14 cellular contexts compared by ENCODE assay signal in the genomic region with DNA sequence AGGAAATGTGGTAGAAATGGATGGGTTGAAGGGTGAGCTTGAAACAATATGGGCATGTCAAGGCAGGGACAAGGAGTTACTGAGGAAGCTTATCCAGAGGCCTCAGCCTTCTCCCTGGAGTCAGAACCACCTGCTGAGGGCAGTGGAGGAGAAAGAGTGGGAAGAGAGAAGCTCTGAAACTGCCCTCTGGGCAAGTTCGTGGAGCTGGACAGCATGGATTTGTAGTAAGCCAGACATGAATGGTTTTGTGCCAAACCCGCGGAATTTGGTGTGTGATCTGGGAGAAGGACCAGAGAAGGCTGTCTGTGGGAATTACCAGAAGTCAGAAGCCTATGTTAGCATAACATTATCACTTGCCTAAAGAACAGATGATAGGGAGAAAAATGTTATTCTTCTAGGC.
DNase-seq lines count a peak whose midpoint lies in the region; ATAC-seq and TF ChIP-seq lines count a peak whose summit lies in the region.
"Had no signal": no experiment of that assay in that cellular context is flagged by ENCODE, and none has a peak within 500 bp of the region (broad histone marks: within the 10 kb centered on the region; RNA-seq: fewer than 3 reads in every experiment).

No MANE protein-coding gene starts in this region.

- DNase-seq in Right ventricle myocardium superior, result peak; percentile 48
- no peak for DNase-seq in cardiac septum (ENCODE audit: low spot score)
- peak in 1 of 2 donors; percentile 63 for DNase-seq in ascending aorta (ENCODE audit: low spot score in 2 of 2)
- DNase-seq in iris pigment epithelial cell (ENCODE audit: low read depth), result peak; percentile 10
- DNase-seq in transverse colon, result no peak
- DNase-seq in A673 (ENCODE audit: low spot score), result no peak
- no peak for DNase-seq in mesendoderm
- DNase-seq: DMS79; effector CD4-positive, alpha-beta T cell; H9; stimulated activated CD4-positive, alpha-beta T cell treated with anti-CD3 and anti-CD28 coated beads, Interleukin-15, amount 100 ng/mL, for 24 hours; WERI-Rb-1 had no signal

- no peak for TF ChIP-seq POLR2A in transverse colon (IDR thresholded peaks at IDR 0.05)

- no peak overlapping the region for H3K18ac ChIP-seq in mesendoderm (ENCODE audit: low read length)

- TF ChIP-seq EP300 in transverse colon (IDR thresholded peaks at IDR 0.05; ENCODE audit: low read depth), result no peak

- H2BK120ac ChIP-seq in mesendoderm (ENCODE audit: low read depth, low read length), result no peak overlapping the region

- POLR2A ChIA-PET in A673 (lab: Charles Lee; ENCODE audit: low non-redundant PET), result no interaction called here

- no peak overlapping the region for H3K9ac ChIP-seq in mesendoderm (ENCODE audit: low read length)

- ATAC-seq in Right ventricle myocardium superior (ENCODE audit: poor library complexity) (no peak), HG03432 (IDR thresholded peaks at IDR 0.05; ENCODE audit: unreplicated experiment) (no peak)
- ATAC-seq: left lobe of liver had no signal

- H3K4me1 ChIP-seq in ascending aorta (peaks cover 0 to 7% of the 10 kb centered on the region in 2 donors), transverse colon (peaks cover 0 to 11% (median 0%) of the 10 kb centered on the region in 4 donors), A673 (ENCODE audit: insufficient read depth, low read length, poor library complexity, severe bottlenecking) (no peaks in the 10 kb centered on the region), mesendoderm (ENCODE audit: control insufficient read depth, low read depth, low read length) (peaks cover 6% of the 10 kb centered on the region)

- no peak overlapping the region for H4K5ac ChIP-seq in mesendoderm (ENCODE audit: low read length)

- no peak overlapping the region for H3K23ac ChIP-seq in mesendoderm (ENCODE audit: low read length)

- no peaks in the 10 kb centered on the region for H3K79me2 ChIP-seq in mesendoderm (ENCODE audit: control insufficient read depth, insufficient read depth, low read length)

- TF ChIP-seq CTCF in ascending aorta (IDR thresholded peaks at IDR 0.05) (no peak), transverse colon (IDR thresholded peaks at IDR 0.05) (no peak), A673 (conservative IDR thresholded peaks at IDR 0.05; ENCODE audit: low read depth, low read length) (no peak)

- H3K27me3 ChIP-seq in ascending aorta, result no peaks in the 10 kb centered on the region
- H3K27me3 ChIP-seq in transverse colon, result no peaks in the 10 kb centered on the region
- H3K27me3 ChIP-seq in A673 (replicated peaks; ENCODE audit: insufficient read depth, low read depth, low read length, poor library complexity), result no peaks in the 10 kb centered on the region
- H3K27me3 ChIP-seq in mesendoderm (ENCODE audit: insufficient read depth, low read length, poor library complexity), result no peaks in the 10 kb centered on the region

- 65 to 79% methylated on average over 3 of the region's 3 CpGs for WGBS in transverse colon (ENCODE audit: low coverage in 1 of 2), 2 donors
- WGBS in mesendoderm (ENCODE audit: extremely low coverage, insufficient coverage, low lambda C conversion rate), result no CpG with 5 or more reads among the region's 3 CpGs

- H3K27ac ChIP-seq in ascending aorta (peak overlapping the region; percentile 47 to 68), transverse colon (peak overlapping the region in 3 of 4 donors; percentile 25 to 40 (median 31)), A673 (ENCODE audit: low read depth, low read length, poor library complexity, severe bottlenecking) (no peak overlapping the region), mesendoderm (ENCODE audit: low read depth, low read length) (no peak overlapping the region)
- H3K27ac ChIP-seq: WERI-Rb-1 had no signal

- H3K56ac ChIP-seq in mesendoderm (ENCODE audit: low read length), result no peak overlapping the region

- no peak overlapping the region for H3K4ac ChIP-seq in mesendoderm (ENCODE audit: low read depth, low read length)

- no peaks in the 10 kb centered on the region for H3K79me1 ChIP-seq in mesendoderm (ENCODE audit: low read length)

- H2BK15ac ChIP-seq in mesendoderm (replicated peaks; ENCODE audit: low read depth), result no peak overlapping the region

- CTCF ChIA-PET in A673 (lab: Charles Lee), result no interaction called here

- in situ Hi-C loops in transverse colon (cut with MboI; ENCODE audit: low pct_ligation_motif_present in 1 of 4, low pct_unique_long_range_greater_than_20kb in 1 of 4, low sequenced_read_pairs in 3 of 4), result no loop called here

- no TSS peak for BruUV-seq in A673 (replicated peaks; lab: Mats Ljungman, UMichigan)

- intact Hi-C loops in Right ventricle myocardium superior (cut with DNase I), result no loop called here
- intact Hi-C loops in cardiac septum (cut with DNase I), result loop anchor here (10.0 kb wide), 1 partner anchor 62 kb away; no protein-coding TSS in a partner anchor
- intact Hi-C loops in ascending aorta (cut with DNase I), result no loop called here
- intact Hi-C loops in transverse colon (cut with DNase I; ENCODE audit: low total_unique reads), result no loop called here
- intact Hi-C loops in A673 (cut with micrococcal nuclease; ENCODE audit: unreplicated experiment), result no loop called here

- H3K4me3 ChIP-seq in ascending aorta (peak overlapping the region in 1 of 2 donors; percentile 36), transverse colon (no peak overlapping the region), A673 (ENCODE audit: low read depth, low read length, poor library complexity, severe bottlenecking) (no peak overlapping the region), mesendoderm (ENCODE audit: low read length) (no peak overlapping the region)

- H3K36me3 ChIP-seq in ascending aorta (no peaks in the 10 kb centered on the region), transverse colon (no peaks in the 10 kb centered on the region), A673 (ENCODE audit: insufficient read depth, low read length, poor library complexity, severe bottlenecking) (no peaks in the 10 kb centered on the region), mesendoderm (ENCODE audit: control insufficient read depth, insufficient read depth, low read length) (no peaks in the 10 kb centered on the region)
- H3K36me3 ChIP-seq: WERI-Rb-1 had no signal

- H4K8ac ChIP-seq in mesendoderm (ENCODE audit: low read depth, low read length), result no peak overlapping the region

- no peak overlapping the region for H2AK5ac ChIP-seq in mesendoderm (ENCODE audit: low read length)

- H3K4me2 ChIP-seq in mesendoderm (ENCODE audit: low read length), result no peak overlapping the region

- H3K9me3 ChIP-seq in ascending aorta (no peaks in the 10 kb centered on the region), transverse colon (no peaks in the 10 kb centered on the region), A673 (ENCODE audit: low read depth, low read length, poor library complexity, severe bottlenecking) (no peaks in the 10 kb centered on the region)

- H2BK5ac ChIP-seq in mesendoderm (ENCODE audit: low read length), result no peak overlapping the region

Comparison
In these comparisons a context has a peak if more than half of its experiments do, and no peak if none do; other contexts are left out.
1. DNase-seq: peak in Right ventricle myocardium superior (single experiment) and iris pigment epithelial cell (single experiment); none in cardiac septum (single experiment), transverse colon (single experiment), A673 (single experiment) and mesendoderm (single experiment).
2. H3K27ac ChIP-seq: peak in ascending aorta (2 of 2) and transverse colon (3 of 4); none in A673 (single experiment) and mesendoderm (single experiment).